In genomic region chr19:54341295-54341694, GRCh38 we compare ENCODE assay signal across 1 cellular context.
TF ChIP-seq lines count a peak whose summit lies in the region.

No MANE protein-coding gene starts in this region.

TF ChIP-seq in WTC11, 78 proteins besides CTCF, POLR2A, EP300 and RAD21 (continued from another document):
- TF ChIP-seq E2F1 (CRISPR knock-in tag; IDR thresholded peaks at IDR 0.05) (no peak), ZNF532 (CRISPR knock-in tag; IDR thresholded peaks at IDR 0.05; ENCODE audit: borderline replicate concordance) (no peak), PRRX2 (CRISPR knock-in tag; IDR thresholded peaks at IDR 0.05) (no peak), SMAD3 (CRISPR knock-in tag; IDR thresholded peaks at IDR 0.05; ENCODE audit: borderline replicate concordance) (no peak)
